Comparison of ENCODE assay signal across 20 cellular contexts in the genomic region with DNA sequence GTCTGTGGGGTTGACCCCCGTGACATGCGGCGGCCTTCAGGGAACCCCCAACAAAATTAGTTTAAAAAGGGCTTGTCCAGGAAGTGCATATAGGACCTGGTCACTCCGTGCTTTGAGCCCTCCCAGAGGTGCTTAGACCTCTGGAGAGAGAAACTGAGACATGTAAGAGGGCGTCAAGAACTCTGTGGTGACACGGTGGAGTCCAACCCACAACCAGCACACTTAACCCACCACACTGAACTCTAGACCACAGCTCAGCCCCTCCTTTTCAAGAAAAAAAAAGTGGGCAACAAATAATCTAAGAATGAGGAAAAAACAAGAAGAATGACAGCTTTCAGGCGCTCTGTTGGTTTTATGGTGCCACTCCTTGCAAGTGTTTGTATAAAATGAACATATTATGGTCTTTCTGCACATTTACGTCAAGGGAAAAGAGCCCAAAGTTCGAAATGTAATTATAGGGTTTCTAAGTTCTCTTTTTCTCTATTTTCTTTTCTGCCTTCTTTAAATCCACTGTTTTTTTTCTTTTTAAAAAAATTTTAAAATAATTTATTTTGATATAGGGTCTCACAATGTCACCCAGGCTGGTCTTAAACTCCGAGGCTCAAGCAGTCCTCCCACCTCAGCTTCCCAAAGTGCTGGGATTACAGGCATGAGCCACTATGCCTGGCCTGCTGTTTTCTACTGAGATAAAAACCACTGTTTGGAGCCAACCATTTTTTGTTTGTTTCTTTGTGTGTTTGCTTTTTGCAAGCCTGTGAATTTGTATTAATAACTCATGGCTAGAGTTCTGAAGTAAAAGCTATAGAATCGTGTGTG. TPM values are rescaled to one million over a fixed set of nuclear protein-coding genes. Genes with fewer than 3 reads are reported as not detected.
A peak's percentile ranks its signal among the peaks of the same experiment; 100 is the strongest.
DNase-seq lines count a peak whose midpoint lies in the region; ATAC-seq, FAIRE-seq and TF ChIP-seq lines count a peak whose summit lies in the region.
"Had no signal": no experiment of that assay in that cellular context is flagged by ENCODE, and none has a peak within 500 bp of the region (broad histone marks: within the 10 kb centered on the region; RNA-seq: fewer than 3 reads in every experiment).

No MANE protein-coding gene starts in this region.

- no peaks in the 10 kb centered on the region for H3K9me3 ChIP-seq in uterus
- H3K9me3 ChIP-seq: neutrophil, thoracic aorta had no signal

- H3K27ac ChIP-seq in uterus: peak overlapping the region; percentile 57 to 83
- H3K27ac ChIP-seq: neutrophil had no signal

- DNase-seq in Jurkat, Clone E6-1 (ENCODE audit: low read depth, low spot score): peak; percentile 46
- DNase-seq in uterus (no peak), cardiac septum (ENCODE audit: low spot score) (no peak)
- DNase-seq: activated CD4-positive, alpha-beta T cell treated with anti-CD3 and anti-CD28 coated beads for 1 hour; endodermal cell; glutamatergic neuron; NCI-H1417; NCI-H510A treated with DMSO at 0.1 percent for 48 hours; retina; SW 1271 had no signal

- H3K36me3 Mint-ChIP-seq in nephron (ENCODE audit: low read depth): no peaks in the 10 kb centered on the region

- peak; percentile 24 for FAIRE-seq in colon (lab: Jason Lieb, UNC)
- FAIRE-seq: TTC549 had no signal

- H3K4me3 ChIP-seq in Jurkat, Clone E6-1 (ENCODE audit: low read length): no peak overlapping the region
- no peak overlapping the region for H3K4me3 ChIP-seq in uterus
- H3K4me3 ChIP-seq: thoracic aorta had no signal

- no peak for ATAC-seq in GM21723 (IDR thresholded peaks at IDR 0.05; ENCODE audit: unreplicated experiment)
- ATAC-seq in GM19395 (IDR thresholded peaks at IDR 0.05; ENCODE audit: unreplicated experiment): no peak
- ATAC-seq: left lobe of liver had no signal

- no peaks in the 10 kb centered on the region for H3K27me3 ChIP-seq in uterus
- H3K27me3 ChIP-seq: neutrophil had no signal

- no peaks in the 10 kb centered on the region for H3K4me1 ChIP-seq in uterus

- TF ChIP-seq POLR2A in uterus (IDR thresholded peaks at IDR 0.05): no peak

- H3K36me3 ChIP-seq in uterus: no peaks in the 10 kb centered on the region
- H3K36me3 ChIP-seq: neutrophil, thoracic aorta had no signal

- no peak overlapping the region for H3K4me3 Mint-ChIP-seq in nephron
- H3K4me3 Mint-ChIP-seq: activated naive CD4-positive, alpha-beta T cell treated with anti-CD3 and anti-CD28 coated beads, Interleukin-2, amount 50 U/mL, for 24 hours; activated T-helper 1 cell treated with anti-CD3 and anti-CD28 coated beads, Interleukin-12 subunit alpha, Interleukin-12 subunit beta, Interleukin-2, Interleukin-4 antibody, amounts not matched to agents 30 ng/mL and 10 ng/mL and 1 ng/mL, durations not matched to agents 14 hours and 24 hours and 36 hours; endodermal cell had no signal

- peaks cover 18% of the 10 kb centered on the region for H3K4me1 Mint-ChIP-seq in nephron
- H3K4me1 Mint-ChIP-seq: activated naive CD4-positive, alpha-beta T cell treated with anti-CD3 and anti-CD28 coated beads, Interleukin-2, amount 50 U/mL, for 24 hours had no signal

- TF ChIP-seq CTCF in nephron (IDR thresholded peaks at IDR 0.05; ENCODE audit: unreplicated experiment in 3 of 3): no peak
- TF ChIP-seq CTCF in uterus (IDR thresholded peaks at IDR 0.05): no peak

- intact Hi-C loops in uterus (cut with DNase I; ENCODE audit: low total_unique reads) (no loop called here), cardiac septum (cut with DNase I) (no loop called here)

- peak overlapping the region; percentile 74 to 91 (median 82) for H3K27ac Mint-ChIP-seq in nephron
- H3K27ac Mint-ChIP-seq: activated naive CD4-positive, alpha-beta T cell treated with anti-CD3 and anti-CD28 coated beads, Interleukin-2, amount 50 U/mL, for 24 hours; activated T-helper 1 cell treated with anti-CD3 and anti-CD28 coated beads, Interleukin-12 subunit alpha, Interleukin-12 subunit beta, Interleukin-2, Interleukin-4 antibody, amounts not matched to agents 30 ng/mL and 10 ng/mL and 1 ng/mL, durations not matched to agents 14 hours and 24 hours and 36 hours; endodermal cell had no signal

- H3K9me3 Mint-ChIP-seq in nephron: peaks cover 17% of the 10 kb centered on the region
- H3K9me3 Mint-ChIP-seq: activated T-helper 1 cell treated with anti-CD3 and anti-CD28 coated beads, Interleukin-12 subunit alpha, Interleukin-12 subunit beta, Interleukin-2, Interleukin-4 antibody, amounts not matched to agents 30 ng/mL and 10 ng/mL and 1 ng/mL, durations not matched to agents 14 hours and 24 hours and 36 hours had no signal

- no peaks in the 10 kb centered on the region for H3K27me3 Mint-ChIP-seq in nephron (ENCODE audit: low read depth)
- H3K27me3 Mint-ChIP-seq: activated naive CD4-positive, alpha-beta T cell treated with anti-CD3 and anti-CD28 coated beads, Interleukin-2, amount 50 U/mL, for 24 hours had no signal

RNA-seq across cellular contexts. Expression of gene SNAPC3, which starts 50.1 kb away (rescaled TPM):
- 34.7 TPM for polyA plus RNA-seq in Jurkat, Clone E6-1 (2012; ENCODE audit: insufficient read depth, insufficient read length)
- 10 to 100 TPM; 31.5 to 67.1 (median 39.7) TPM for total RNA-seq in uterus
- 31.5 TPM for total RNA-seq in cardiac septum
